17 cellular contexts compared by ENCODE assay signal in genomic region chr6:168240147-168240546, GRCh38.
DNase-seq lines count a peak whose midpoint lies in the region; ATAC-seq, FAIRE-seq and TF ChIP-seq lines count a peak whose summit lies in the region.
"Had no signal": no experiment of that assay in that cellular context is flagged by ENCODE, and none has a peak within 500 bp of the region (broad histone marks: within the 10 kb centered on the region; RNA-seq: fewer than 3 reads in every experiment).

No MANE protein-coding gene starts in this region.

- H3K9me3 Mint-ChIP-seq in neural progenitor cell: peaks cover 3% of the 10 kb centered on the region
- H3K9me3 Mint-ChIP-seq: CD8-positive, alpha-beta memory T cell had no signal

- FAIRE-seq in HepG2 (lab: Jason Lieb, UNC): no peak
- FAIRE-seq: H54 had no signal

- POLR2A ChIA-PET in HepG2 (lab: Yijun Ruan, JAX) (interaction anchor here (1.0 to 1.5 kb wide), 4 partner anchors 22 to 62 kb away, joined by 3 to 7 read pairs (median 4); no protein-coding TSS in a partner anchor), PC-9 (lab: Charles Lee; ENCODE audit: unreplicated experiment) (no interaction called here)

- peaks cover 70% of the 10 kb centered on the region for H3K4me1 ChIP-seq in HepG2 (ENCODE audit: insufficient read depth, low read length)
- H3K4me1 ChIP-seq in right lobe of liver: no peaks in the 10 kb centered on the region
- peaks cover 24% of the 10 kb centered on the region for H3K4me1 ChIP-seq in hepatocyte (ENCODE audit: insufficient read depth)
- H3K4me1 ChIP-seq in neural progenitor cell: no peaks in the 10 kb centered on the region
- H3K4me1 ChIP-seq in PC-9 (replicated peaks; ENCODE audit: insufficient read depth): no peaks in the 10 kb centered on the region
- H3K4me1 ChIP-seq: BLaER1 had no signal

- DNase-seq in HepG2 (ENCODE audit: low spot score): no peak
- no peak for DNase-seq in right lobe of liver
- no peak for DNase-seq in hepatocyte (ENCODE audit: low spot score)
- DNase-seq in retina: peak; percentile 5
- no peak for DNase-seq in neural progenitor cell (ENCODE audit: low spot score)
- DNase-seq in left colon: no peak
- no peak for DNase-seq in PC-9
- DNase-seq: 8988T; AML-193; Caco-2; CD8-positive, alpha-beta memory T cell; DND-41; GF-D8; IMR-90 had no signal

- H3K9ac ChIP-seq in HepG2 (ENCODE audit: insufficient read depth, low read depth, low read length): no peak overlapping the region
- H3K9ac ChIP-seq in neural progenitor cell: no peak overlapping the region
- H3K9ac ChIP-seq: BLaER1, GM23248 had no signal

- H3K27me3 Mint-ChIP-seq in neural progenitor cell (ENCODE audit: insufficient read depth, low read depth): peaks cover 13% of the 10 kb centered on the region

- no peak for TF ChIP-seq EP300 in HepG2 (IDR thresholded peaks at IDR 0.05; ENCODE audit: low read depth in 2 of 2, low read length in 2 of 2)
- no peak for TF ChIP-seq EP300 in HepG2 (CRISPR knock-in tag; IDR thresholded peaks at IDR 0.05; ENCODE audit: borderline replicate concordance)

- H3K27me3 ChIP-seq in HepG2 (ENCODE audit: control insufficient read depth in 1 of 2, insufficient read depth in 2 of 2, low read length in 2 of 2) (no peaks in the 10 kb centered on the region), right lobe of liver (no peaks in the 10 kb centered on the region), hepatocyte (no peaks in the 10 kb centered on the region), neural progenitor cell (no peaks in the 10 kb centered on the region), PC-9 (ENCODE audit: insufficient read depth, low read depth) (peaks cover 71% of the 10 kb centered on the region)
- H3K27me3 ChIP-seq: BLaER1 had no signal

- H3K4me1 Mint-ChIP-seq in neural progenitor cell: peaks cover 26% of the 10 kb centered on the region
- H3K4me1 Mint-ChIP-seq: CD8-positive, alpha-beta memory T cell had no signal

- H3K36me3 Mint-ChIP-seq in neural progenitor cell: no peaks in the 10 kb centered on the region
- H3K36me3 Mint-ChIP-seq: CD8-positive, alpha-beta memory T cell had no signal

- BruUV-seq in HepG2 (replicated peaks; lab: Mats Ljungman, UMichigan): no TSS peak
- BruUV-seq in PC-9 (replicated peaks; lab: Mats Ljungman, UMichigan): no TSS peak

- H3K9me3 ChIP-seq in HepG2 (ENCODE audit: low read length) (no peaks in the 10 kb centered on the region), right lobe of liver (no peaks in the 10 kb centered on the region), hepatocyte (ENCODE audit: low read depth) (no peaks in the 10 kb centered on the region), neural progenitor cell (ENCODE audit: low read depth) (no peaks in the 10 kb centered on the region), PC-9 (ENCODE audit: insufficient read depth, low read depth) (no peaks in the 10 kb centered on the region)
- H3K9me3 ChIP-seq: BLaER1, Caco-2 had no signal

- intact Hi-C loops in HepG2 (cut with micrococcal nuclease; ENCODE audit: unreplicated experiment): no loop called here
- intact Hi-C loops in right lobe of liver (cut with DNase I): no loop called here
- intact Hi-C loops in left colon (cut with DNase I, micrococcal nuclease): no loop called here
- intact Hi-C loops in PC-9 (cut with micrococcal nuclease; ENCODE audit: unreplicated experiment): no loop called here

- H3K36me3 ChIP-seq in HepG2 (replicated peaks in 1 of 2; ENCODE audit: control insufficient read depth in 1 of 2, insufficient read depth in 2 of 2, low read length in 2 of 2): no peaks in the 10 kb centered on the region
- H3K36me3 ChIP-seq in right lobe of liver: no peaks in the 10 kb centered on the region
- no peaks in the 10 kb centered on the region for H3K36me3 ChIP-seq in hepatocyte (replicated peaks; ENCODE audit: insufficient read depth, low read depth)
- H3K36me3 ChIP-seq in neural progenitor cell: no peaks in the 10 kb centered on the region
- no peaks in the 10 kb centered on the region for H3K36me3 ChIP-seq in PC-9 (ENCODE audit: low read depth)
- H3K36me3 ChIP-seq: BLaER1 had no signal

- H3K4me3 Mint-ChIP-seq in neural progenitor cell: no peak overlapping the region
- H3K4me3 Mint-ChIP-seq: CD8-positive, alpha-beta memory T cell had no signal

- H3K9me2 ChIP-seq in hepatocyte (replicated peaks; ENCODE audit: insufficient read depth) (no peaks in the 10 kb centered on the region), PC-9 (ENCODE audit: insufficient read depth) (no peaks in the 10 kb centered on the region)

- no peak for TF ChIP-seq RAD21 in HepG2 (CRISPR knock-in tag; IDR thresholded peaks at IDR 0.05)

- H2AFZ ChIP-seq in HepG2 (ENCODE audit: low read length) (no peak overlapping the region), hepatocyte (no peak overlapping the region), neural progenitor cell (replicated peaks) (no peak overlapping the region), PC-9 (no peak overlapping the region)
- H2AFZ ChIP-seq: GM23248 had no signal

- TF ChIP-seq POLR2A in HepG2 (IDR thresholded peaks at IDR 0.05; ENCODE audit: insufficient read depth in 1 of 2, low read depth in 2 of 2, low read length in 2 of 2): no peak
- TF ChIP-seq POLR2A in right lobe of liver (IDR thresholded peaks at IDR 0.05): no peak

- H3K4me3 ChIP-seq in HepG2 (replicated peaks in 1 of 3; ENCODE audit: insufficient read depth in 1 of 3, low read depth in 2 of 3, low read length in 3 of 3) (no peak overlapping the region), right lobe of liver (no peak overlapping the region), hepatocyte (no peak overlapping the region), neural progenitor cell (no peak overlapping the region), PC-9 (no peak overlapping the region)
- H3K4me3 ChIP-seq: BLaER1, GM23248 had no signal

- H3F3A ChIP-seq in neural progenitor cell (ENCODE audit: low read depth) (no peaks in the 10 kb centered on the region), PC-9 (ENCODE audit: insufficient read depth, low read depth) (no peaks in the 10 kb centered on the region)

- CTCF ChIA-PET in HepG2 (lab: Yijun Ruan, JAX; ENCODE audit: low intra/inter-chr PET ratio, low total read pairs): no interaction called here
- CTCF ChIA-PET in PC-9 (lab: Charles Lee): no interaction called here

- ATAC-seq in HepG2: no peak
- ATAC-seq in right lobe of liver: no peak
- ATAC-seq in left colon: no peak

- in situ Hi-C loops in HepG2 (cut with HindIII; ENCODE audit: extremely low pct_ligation_motif_present, low pct_unique_long_range_greater_than_20kb): no loop called here

- H3K27ac Mint-ChIP-seq in neural progenitor cell: no peak overlapping the region
- H3K27ac Mint-ChIP-seq: CD8-positive, alpha-beta memory T cell had no signal

- H3K79me2 ChIP-seq in HepG2 (ENCODE audit: insufficient read depth, low read length) (no peaks in the 10 kb centered on the region), hepatocyte (no peaks in the 10 kb centered on the region), neural progenitor cell (ENCODE audit: low read depth) (no peaks in the 10 kb centered on the region), PC-9 (ENCODE audit: low read depth) (no peaks in the 10 kb centered on the region)

- TF ChIP-seq CTCF in HepG2 (CRISPR knock-in tag; IDR thresholded peaks at IDR 0.05) (no peak), right lobe of liver (IDR thresholded peaks at IDR 0.05) (no peak), hepatocyte (IDR thresholded peaks at IDR 0.05; ENCODE audit: poor library complexity) (no peak), neural progenitor cell (IDR thresholded peaks at IDR 0.05) (no peak), PC-9 (conservative IDR thresholded peaks at IDR 0.05) (no peak)

- H4K20me1 ChIP-seq in HepG2 (ENCODE audit: insufficient read depth, low read length): no peaks in the 10 kb centered on the region
- no peaks in the 10 kb centered on the region for H4K20me1 ChIP-seq in hepatocyte (ENCODE audit: insufficient read depth, poor library complexity, severe bottlenecking)
- H4K20me1 ChIP-seq in neural progenitor cell (ENCODE audit: low read depth): no peaks in the 10 kb centered on the region
- no peaks in the 10 kb centered on the region for H4K20me1 ChIP-seq in PC-9 (ENCODE audit: insufficient read depth)
- H4K20me1 ChIP-seq: BLaER1 had no signal

- H3K4me2 ChIP-seq in HepG2 (ENCODE audit: low read depth, low read length) (peak overlapping the region; percentile 19), hepatocyte (peak overlapping the region; percentile 25), neural progenitor cell (no peak overlapping the region), PC-9 (no peak overlapping the region)
- H3K4me2 ChIP-seq: BLaER1 had no signal

- 43% methylated on average over 4 of the region's 5 CpGs for WGBS in HepG2 (ENCODE audit: low lambda C conversion rate)
- 60% methylated on average over 3 of the region's 5 CpGs for WGBS in right lobe of liver (ENCODE audit: insufficient coverage, low coverage, low lambda C conversion rate, missing lambda C conversion rate)
- 75% methylated on average over 5 of the region's 5 CpGs for WGBS in hepatocyte (ENCODE audit: low lambda C conversion rate, missing lambda C conversion rate)

- H3K27ac ChIP-seq in HepG2 (ENCODE audit: extremely low read length, insufficient read depth, low read length) (no peak overlapping the region), right lobe of liver (no peak overlapping the region), hepatocyte (peak overlapping the region; percentile 20), neural progenitor cell (no peak overlapping the region), PC-9 (no peak overlapping the region)
- H3K27ac ChIP-seq: BLaER1, GM23248 had no signal

TF ChIP-seq in HepG2, 621 proteins besides CTCF, POLR2A, EP300 and RAD21 (continues in another document):
- TF ChIP-seq PATZ1 (CRISPR knock-in tag; IDR thresholded peaks at IDR 0.05) (0 out of 2 replicates have a peak, but pooled peaks have one; percentile 30), BCL6 (CRISPR knock-in tag; IDR thresholded peaks at IDR 0.05) (0 out of 2 replicates have a peak, but pooled peaks have one; percentile 9)

Comparison
In these comparisons a context has a peak if more than half of its experiments do, and no peak if none do; other contexts are left out.
1. H3K4me2 ChIP-seq: peak in HepG2 (single experiment) and hepatocyte (single experiment); none in neural progenitor cell (single experiment) and PC-9 (single experiment).